35 cellular contexts compared by ENCODE assay signal in the genomic region with DNA sequence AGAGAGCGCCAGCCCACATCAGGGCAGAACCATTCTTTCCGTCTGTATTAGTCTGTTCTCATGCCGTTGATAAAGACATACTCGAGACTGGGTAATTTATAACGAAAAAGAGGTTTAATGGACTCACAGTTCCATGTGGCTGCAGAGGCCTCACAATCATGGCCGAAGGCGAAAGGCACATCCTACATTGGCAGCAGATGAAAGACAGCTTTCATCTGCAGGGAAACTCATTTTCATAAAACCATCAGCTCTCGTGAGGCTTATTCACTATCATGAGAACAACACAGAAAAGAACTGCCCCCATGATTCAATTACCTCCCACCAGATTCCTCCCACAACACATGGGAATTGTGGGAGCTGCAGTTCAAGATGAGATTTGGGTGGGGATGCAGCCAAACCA.
"Had no signal": no experiment of that assay in that cellular context is flagged by ENCODE, and none has a peak within 500 bp of the region (broad histone marks: within the 10 kb centered on the region; RNA-seq: fewer than 3 reads in every experiment).

No MANE protein-coding gene starts in this region.

- H3K4me1 ChIP-seq: Peyer's patch had no signal

- H3K27me3 Mint-ChIP-seq: activated B cell treated with CpG ODN at 0.5 μM for 24 hours; activated CD4-positive, alpha-beta memory T cell treated with anti-CD3 and anti-CD28 coated beads for 36 hours; activated naive CD8-positive, alpha-beta T cell; activated naive CD8-positive, alpha-beta T cell treated with anti-CD3 and anti-CD28 coated beads, Interleukin-2, amount 50 U/mL, for 24 hours had no signal

- DNase-seq: activated B cell treated with CpG ODN at 0.5 μM for 24 hours; activated CD4-positive, alpha-beta memory T cell treated with anti-CD3 and anti-CD28 coated beads for 36 hours; activated CD4-positive, alpha-beta T cell treated with anti-CD3 and anti-CD28 coated beads for 4 hours; activated CD4-positive, alpha-beta T cell treated with anti-CD3 and anti-CD28 coated beads, Interleukin-2, amount 50 U/mL, for 1 hour; activated CD4-positive, CD25-positive, alpha-beta regulatory T cell treated with anti-CD3 and anti-CD28 coated beads, Interleukin-2, amount 50 U/mL, for 72 hours; activated CD8-positive, alpha-beta memory T cell treated with anti-CD3 and anti-CD28 coated beads, Interleukin-2, amount 10 ng/mL, durations not matched to agents 7 days and 5 days; activated CD8-positive, alpha-beta memory T cell treated with anti-CD3 and anti-CD28 coated beads, Interleukin-2, amount 50 U/mL, for 48 hours; activated effector memory CD4-positive, alpha-beta T cell treated with Interleukin-2 at 50 U/mL for 16 hours; activated naive CD4-positive, alpha-beta T cell treated with anti-CD3 and anti-CD28 coated beads, Interleukin-2, amount 10 ng/mL, durations not matched to agents 7 days and 5 days; activated naive CD8-positive, alpha-beta T cell treated with anti-CD3 and anti-CD28 coated beads, Interleukin-2, amount 50 U/mL, for 24 hours; activated T-cell treated with anti-CD3 and anti-CD28 coated beads, Interleukin-2, amount 50 U/mL, for 48 hours; Kasumi-1; KG1; MG63; NCI-H1048; NCI-H1105 treated with DMSO at 0.1 percent for 48 hours; NCI-H1436; NCI-H1694; NCI-H1930; NCI-H2081 treated with DMSO at 0.1 percent for 48 hours; NCI-H345; NCI-H524 treated with DMSO at 0.1 percent for 48 hours; NK-92 treated with Interleukin-12 subunit alpha and Interleukin-12 subunit beta, amount 100 ng/mL, for 24 hours; PC-3; Peyer's patch; RPMI8226; SIG-M5; SW 1271; T-helper 1 cell; T-helper 2 cell; T-helper 9 cell had no signal

- H3K9me3 Mint-ChIP-seq: activated B cell treated with CpG ODN at 0.5 μM for 24 hours; activated CD4-positive, alpha-beta memory T cell treated with anti-CD3 and anti-CD28 coated beads for 36 hours; activated naive CD4-positive, alpha-beta T cell treated with anti-CD3 and anti-CD28 coated beads, Interleukin-2, amount 10 ng/mL, durations not matched to agents 7 days and 5 days; activated naive CD8-positive, alpha-beta T cell treated with anti-CD3 and anti-CD28 coated beads, Interleukin-2, amount 50 U/mL, for 24 hours had no signal

- H3K9me3 ChIP-seq: MG63, Peyer's patch had no signal

- ATAC-seq: activated CD8-positive, alpha-beta memory T cell treated with anti-CD3 and anti-CD28 coated beads, Interleukin-2, amount 10 ng/mL, durations not matched to agents 7 days and 5 days; activated naive CD8-positive, alpha-beta T cell treated with anti-CD3 and anti-CD28 coated beads, Interleukin-2, amount 50 U/mL, for 24 hours; PC-3; Right ventricle myocardium inferior had no signal

- H3K4me3 Mint-ChIP-seq: activated B cell treated with CpG ODN at 0.5 μM for 24 hours; activated CD4-positive, alpha-beta memory T cell treated with anti-CD3 and anti-CD28 coated beads for 36 hours; activated CD8-positive, alpha-beta memory T cell treated with anti-CD3 and anti-CD28 coated beads, Interleukin-2, amount 10 ng/mL, durations not matched to agents 7 days and 5 days; activated naive CD4-positive, alpha-beta T cell treated with anti-CD3 and anti-CD28 coated beads, Interleukin-2, amount 10 ng/mL, durations not matched to agents 7 days and 5 days; activated naive CD8-positive, alpha-beta T cell; activated naive CD8-positive, alpha-beta T cell treated with anti-CD3 and anti-CD28 coated beads, Interleukin-2, amount 50 U/mL, for 24 hours had no signal

- H3K27me3 ChIP-seq: MG63, Peyer's patch had no signal

- H3K36me3 Mint-ChIP-seq: activated CD4-positive, alpha-beta memory T cell treated with anti-CD3 and anti-CD28 coated beads for 36 hours; activated CD8-positive, alpha-beta memory T cell treated with anti-CD3 and anti-CD28 coated beads, Interleukin-2, amount 10 ng/mL, durations not matched to agents 7 days and 5 days; activated naive CD4-positive, alpha-beta T cell treated with anti-CD3 and anti-CD28 coated beads, Interleukin-2, amount 10 ng/mL, durations not matched to agents 7 days and 5 days; activated naive CD8-positive, alpha-beta T cell; brain had no signal

- H3K27ac ChIP-seq: Peyer's patch, VCaP had no signal

- H3K27ac Mint-ChIP-seq: activated B cell treated with CpG ODN at 0.5 μM for 24 hours; activated CD4-positive, alpha-beta memory T cell treated with anti-CD3 and anti-CD28 coated beads for 36 hours; activated CD8-positive, alpha-beta memory T cell treated with anti-CD3 and anti-CD28 coated beads, Interleukin-2, amount 10 ng/mL, durations not matched to agents 7 days and 5 days; activated naive CD4-positive, alpha-beta T cell treated with anti-CD3 and anti-CD28 coated beads, Interleukin-2, amount 10 ng/mL, durations not matched to agents 7 days and 5 days; activated naive CD8-positive, alpha-beta T cell; activated naive CD8-positive, alpha-beta T cell treated with anti-CD3 and anti-CD28 coated beads, Interleukin-2, amount 50 U/mL, for 24 hours had no signal

- H3K36me3 ChIP-seq: MG63, Peyer's patch had no signal

- H3K4me3 ChIP-seq: MG63, Peyer's patch had no signal
